8 cellular contexts compared by ENCODE assay signal in the genomic region with DNA sequence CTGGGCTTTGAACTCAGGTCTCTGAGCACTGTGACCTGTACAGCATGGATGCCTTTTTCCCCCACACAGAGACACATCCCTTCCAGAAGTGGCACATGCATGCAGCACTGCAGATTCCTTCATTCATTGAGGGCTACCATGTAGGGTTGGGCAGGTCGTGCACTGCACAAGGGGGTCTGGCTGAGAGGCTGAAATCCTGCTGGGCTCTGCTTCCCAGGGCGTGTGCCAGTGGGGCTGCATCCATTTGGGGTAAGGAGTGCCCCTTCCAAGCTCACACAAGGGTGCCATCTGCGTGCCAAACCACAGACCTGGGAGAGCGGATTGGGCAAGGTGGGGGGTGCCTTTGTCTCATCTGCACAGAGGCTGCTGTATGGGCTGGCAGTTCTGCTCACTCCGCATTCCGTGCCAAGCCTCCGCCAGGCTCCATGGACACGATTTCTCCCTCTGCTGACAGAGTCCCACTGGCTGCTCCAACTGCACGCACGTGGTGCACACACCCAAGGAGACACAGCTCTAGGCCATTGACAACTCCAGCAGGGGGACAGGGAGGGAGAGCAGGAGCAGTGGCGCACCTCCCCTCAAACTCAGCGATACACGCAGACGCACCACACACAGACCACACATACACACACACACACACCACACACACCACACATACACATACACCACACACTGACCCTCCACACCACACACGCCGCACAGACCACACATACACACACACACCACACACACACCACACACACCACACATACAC. TPM values are rescaled to one million over a fixed set of nuclear protein-coding genes. Genes with fewer than 3 reads are reported as not detected.
DNase-seq lines count a peak whose midpoint lies in the region; TF ChIP-seq lines count a peak whose summit lies in the region.

No MANE protein-coding gene starts in this region.

- peaks cover 13% of the 10 kb centered on the region for H3K4me1 ChIP-seq in prostate gland (replicated peaks)
- H3K4me1 ChIP-seq in endodermal cell (ENCODE audit: control insufficient read depth, insufficient read depth, low read length), result no peaks in the 10 kb centered on the region

- peaks cover 21% of the 10 kb centered on the region for H3K27me3 Mint-ChIP-seq in endodermal cell (ENCODE audit: insufficient read depth)

- H3K27me3 ChIP-seq in prostate gland (replicated peaks; ENCODE audit: insufficient read depth), result peaks cover 26% of the 10 kb centered on the region
- peaks cover 99% of the 10 kb centered on the region for H3K27me3 ChIP-seq in endodermal cell (ENCODE audit: control insufficient read depth, insufficient read depth, low read length, poor library complexity, severe bottlenecking)

- H3K4me1 Mint-ChIP-seq in endodermal cell, result peaks cover 3% of the 10 kb centered on the region

- H3K4me3 Mint-ChIP-seq in endodermal cell, result no peak overlapping the region

- H3K36me3 Mint-ChIP-seq in endodermal cell (ENCODE audit: low read depth), result no peaks in the 10 kb centered on the region

- no peak overlapping the region for H3K9ac ChIP-seq in endodermal cell (ENCODE audit: extremely low read depth, low read length, poor library complexity, severe bottlenecking)

- H3K27ac Mint-ChIP-seq in endodermal cell, result no peak overlapping the region

- DNase-seq in NCI-H510A treated with DMSO at 0.1 percent for 48 hours (lab: John Stamatoyannopoulos, UW) (peak; percentile 20), NCI-H510A (lab: John Stamatoyannopoulos, UW) (no peak), NCI-H226 (peak; percentile 77), epidermal melanocyte (ENCODE audit: insufficient read length, low spot score) (peak; percentile 92), prostate gland (ENCODE audit: low spot score) (peak; percentile 33), endodermal cell (no peak), NCI-H2029 treated with DMSO at 0.1 percent for 48 hours (lab: John Stamatoyannopoulos, UW) (no peak)
- DNase-seq in activated CD4-positive, alpha-beta T cell treated with anti-CD3 and anti-CD28 coated beads, Interleukin-2, amount 50 U/mL, for 1 hour, result no peak

- intact Hi-C loops in prostate gland (cut with DNase I), result no loop called here

- WGBS in prostate gland, result 20% methylated on average over 16 of the region's 16 CpGs
- whole genome bisulfite sequencing in endodermal cell (ENCODE audit: insufficient coverage in 1 of 2, insufficient read length in 1 of 2), 2 experiments, result 39 to 55% methylated on average over 6 to 15 of the region's 16 CpGs

- no peak overlapping the region for H3K27ac ChIP-seq in prostate gland
- H3K27ac ChIP-seq in endodermal cell (ENCODE audit: low read depth, low read length), result no peak overlapping the region

- H3K9me3 ChIP-seq in prostate gland, result no peaks in the 10 kb centered on the region
- no peaks in the 10 kb centered on the region for H3K9me3 ChIP-seq in endodermal cell (ENCODE audit: control insufficient read depth, low read length)

- H3K36me3 ChIP-seq in prostate gland (no peaks in the 10 kb centered on the region), endodermal cell (ENCODE audit: control insufficient read depth, insufficient read depth, low read length) (no peaks in the 10 kb centered on the region)

- TF ChIP-seq POLR2A in prostate gland (IDR thresholded peaks at IDR 0.05), result no peak

- H3K9me3 Mint-ChIP-seq in endodermal cell, result no peaks in the 10 kb centered on the region

- H3K4me3 ChIP-seq in prostate gland, result no peak overlapping the region
- no peak overlapping the region for H3K4me3 ChIP-seq in endodermal cell (ENCODE audit: low read length)

- TF ChIP-seq CTCF in prostate gland (IDR thresholded peaks at IDR 0.05), result no peak
- no peak for TF ChIP-seq CTCF in endodermal cell (conservative IDR thresholded peaks at IDR 0.05)

RNA-seq across cellular contexts. Expression of gene SHISA7, which starts 4.5 kb away (rescaled TPM):
- total RNA-seq in prostate gland, result not detected
- not detected for total RNA-seq in endodermal cell
- 1.3 TPM for polyA plus RNA-seq in endodermal cell (2013, experiment 1 of 2)
- 0.95 TPM for polyA plus RNA-seq in endodermal cell (2013, experiment 2 of 2)

RNA-seq across cellular contexts. Expression of gene ISOC2, which starts 13.8 kb away (rescaled TPM):
- 100 to 1,000 TPM in 1 of 2 donors, 10 to 100 TPM in 1; 85.1 to 117 TPM for total RNA-seq in prostate gland
- 10 to 100 TPM; 35.9 to 39.2 TPM for total RNA-seq in endodermal cell
- polyA plus RNA-seq in endodermal cell (2013, experiment 1 of 2), result 30.9 TPM
- 30.8 TPM for polyA plus RNA-seq in endodermal cell (2013, experiment 2 of 2)

RNA-seq across cellular contexts. Expression of gene C19orf85, which starts 17.0 kb away (rescaled TPM):
- total RNA-seq in prostate gland (not detected), endodermal cell (1 to 10 TPM in 1 of 2 donors, under 1 TPM in 1; 0.62 to 2.3 TPM)
- 0.39 TPM for polyA plus RNA-seq in endodermal cell (2013, experiment 1 of 2)
- not detected for polyA plus RNA-seq in endodermal cell (2013, experiment 2 of 2)

RNA-seq across cellular contexts. Expression of gene ZNF628, which starts 28.8 kb away (rescaled TPM):
- total RNA-seq in prostate gland (10 to 100 TPM; 10.9 to 66.4 TPM), endodermal cell (10 to 100 TPM in 1 of 2 donors, 1 to 10 TPM in 1; 9.9 to 12.6 TPM)
- polyA plus RNA-seq in endodermal cell (2013, experiment 1 of 2), result 8.9 TPM
- polyA plus RNA-seq in endodermal cell (2013, experiment 2 of 2), result 11.8 TPM

RNA-seq across cellular contexts. Expression of gene NAT14, which starts 37.4 kb away (rescaled TPM):
- total RNA-seq in prostate gland (10 to 100 TPM; 10.8 to 19.8 TPM), endodermal cell (10 to 100 TPM; 51.3 to 67.1 TPM)
- 66.6 TPM for polyA plus RNA-seq in endodermal cell (2013, experiment 1 of 2)
- 69.7 TPM for polyA plus RNA-seq in endodermal cell (2013, experiment 2 of 2)

Comparison
In these comparisons a context has a peak if more than half of its experiments do, and no peak if none do; other contexts are left out.
1. DNase-seq: peak in NCI-H510A treated with DMSO at 0.1 percent for 48 hours (single experiment), NCI-H226 (single experiment), epidermal melanocyte (single experiment) and prostate gland (single experiment); none in NCI-H510A (single experiment), endodermal cell (single experiment), activated CD4-positive, alpha-beta T cell treated with anti-CD3 and anti-CD28 coated beads, Interleukin-2, amount 50 U/mL, for 1 hour (single experiment) and NCI-H2029 treated with DMSO at 0.1 percent for 48 hours (single experiment).